20 cellular contexts compared by ENCODE assay signal in genomic region chr9:131226226-131226625, GRCh38. TPM values are rescaled to one million over a fixed set of nuclear protein-coding genes. Genes with fewer than 3 reads are reported as not detected.
DNase-seq lines count a peak whose midpoint lies in the region; ATAC-seq, FAIRE-seq and TF ChIP-seq lines count a peak whose summit lies in the region.
"Had no signal": no experiment of that assay in that cellular context is flagged by ENCODE, and none has a peak within 500 bp of the region (broad histone marks: within the 10 kb centered on the region; RNA-seq: fewer than 3 reads in every experiment).

No MANE protein-coding gene starts in this region.

- WGBS in K562 (ENCODE audit: insufficient coverage, low coverage, missing lambda C conversion rate) = 80% methylated on average over 3 of the region's 3 CpGs

- no peak overlapping the region for H3K4me3 Mint-ChIP-seq in GM23338

- peaks cover 43 to 63% (median 56%) of the 10 kb centered on the region in 10 experiments for H3K4me1 ChIP-seq in BLaER1 treated with 17β-estradiol and CSF1 and Interleukin-3, amounts not matched to agents 10 nM and 100 nM
- H3K4me1 ChIP-seq in GM23338 (ENCODE audit: insufficient read depth) = peaks cover 33% of the 10 kb centered on the region
- peaks cover 0 to 3% of the 10 kb centered on the region in 2 experiments; a peak in 2 of 5 replicates for H3K4me1 ChIP-seq in K562 (replicated peaks in 1 of 2; ENCODE audit: control insufficient read depth in 2 of 2, insufficient read depth in 2 of 2, low read length in 2 of 2)
- H3K4me1 ChIP-seq: Peyer's patch, SJCRH30 had no signal

- H3K36me3 Mint-ChIP-seq in GM23338 (ENCODE audit: low read depth) = peaks cover 25% of the 10 kb centered on the region

- H3K4me2 ChIP-seq in BLaER1 treated with 17β-estradiol and CSF1 and Interleukin-3, amounts not matched to agents 10 nM and 100 nM = peak overlapping the region; percentile 83 to 99 (median 95)
- no peak overlapping the region for H3K4me2 ChIP-seq in GM23338
- no peak overlapping the region for H3K4me2 ChIP-seq in K562 (ENCODE audit: insufficient read depth, low read length)

- H3K9me3 ChIP-seq in BLaER1 treated with 17β-estradiol and CSF1 and Interleukin-3, amounts not matched to agents 10 nM and 100 nM (replicated peaks in 1 of 11) = 0 out of 22 replicates have a peak, but pooled peaks cover 0 to under 1% (median 0%) of the 10 kb centered on the region in 11 experiments
- H3K9me3 ChIP-seq in K562 (replicated peaks; ENCODE audit: control insufficient read depth, insufficient read depth, low read depth, low read length) = no peaks in the 10 kb centered on the region
- H3K9me3 ChIP-seq: MG63, Peyer's patch, SJCRH30 had no signal

- peaks cover 0 to 10% (median 0%) of the 10 kb centered on the region in 11 experiments; a peak in 3 of 22 replicates for H4K20me1 ChIP-seq in BLaER1 treated with 17β-estradiol and CSF1 and Interleukin-3, amounts not matched to agents 10 nM and 100 nM
- H4K20me1 ChIP-seq in GM23338 (replicated peaks; ENCODE audit: insufficient read depth) (no peaks in the 10 kb centered on the region), K562 (replicated peaks; ENCODE audit: control insufficient read depth, insufficient read depth, low read length) (no peaks in the 10 kb centered on the region)

- TF ChIP-seq CTCF in GM23338 (conservative IDR thresholded peaks at IDR 0.05; ENCODE audit: low read depth in 2 of 2) = no peak
- no peak for TF ChIP-seq CTCF in K562 (IDR thresholded peaks at IDR 0.05 in 2 of 3, conservative IDR thresholded peaks at IDR 0.05 in 1 of 3; ENCODE audit: insufficient read depth in 2 of 3, low read depth in 1 of 3, low read length in 3 of 3)
- no peak for TF ChIP-seq CTCF in D721Med (IDR thresholded peaks at IDR 0.05; ENCODE audit: insufficient read depth, missing control alignments)

- intact Hi-C loops in K562 (cut with micrococcal nuclease) = no loop called here

- no peak overlapping the region for H3K4me3 ChIP-seq in BLaER1 treated with 17β-estradiol and CSF1 and Interleukin-3, amounts not matched to agents 10 nM and 100 nM
- H3K4me3 ChIP-seq in GM23338 (no peak overlapping the region), K562 (no peak overlapping the region)
- H3K4me3 ChIP-seq: MG63, Peyer's patch, SJCRH30 had no signal

- POLR2A ChIA-PET in K562 (lab: Yijun Ruan, JAX) = interaction anchor here (0.6 to 11.4 kb wide), 4 partner anchors 8 to 111 kb away, joined by 3 to 156 read pairs (median 5); no protein-coding TSS in a partner anchor

- no peak for TF ChIP-seq POLR2A in K562 (conservative IDR thresholded peaks at IDR 0.05)

- peaks cover 30% of the 10 kb centered on the region for H3K4me1 Mint-ChIP-seq in GM23338

- CTCF ChIA-PET in K562 (lab: Yijun Ruan, JAX; ENCODE audit: low intra/inter-chr PET ratio) = no interaction called here

- DNase-seq in GM23338 (ENCODE audit: low spot score) (no peak), K562 (ENCODE audit: extremely low read depth in 1 of 4, low spot score in 3 of 4) (no peak), left kidney (ENCODE audit: low read depth, low spot score) (peak; percentile 5), HTR-8/SVneo (ENCODE audit: insufficient read length, low spot score) (no peak), D721Med (ENCODE audit: insufficient read length, low spot score) (no peak)
- DNase-seq: EL, GF-D8, MG63, NCI-H1436, NCI-H187 treated with DMSO at 0.1 percent for 48 hours, NCI-H226, NCI-H510A treated with DMSO at 0.1 percent for 48 hours, NCI-H748 treated with DMSO at 0.1 percent for 48 hours, Peyer's patch, SJCRH30 had no signal

- no peaks in the 10 kb centered on the region for H3K27me3 ChIP-seq in BLaER1 treated with 17β-estradiol and CSF1 and Interleukin-3, amounts not matched to agents 10 nM and 100 nM
- H3K27me3 ChIP-seq in GM23338 (ENCODE audit: insufficient read depth) = no peaks in the 10 kb centered on the region
- H3K27me3 ChIP-seq in K562 (ENCODE audit: control insufficient read depth in 2 of 2, insufficient read depth in 2 of 2, low read length in 2 of 2) = no peaks in the 10 kb centered on the region
- H3K27me3 ChIP-seq: MG63, Peyer's patch, SJCRH30 had no signal

- peaks cover 1% of the 10 kb centered on the region for H3K27me3 Mint-ChIP-seq in GM23338 (ENCODE audit: insufficient read depth, low read depth, poor library complexity)

- BruUV-seq in K562 (replicated peaks; lab: Mats Ljungman, UMichigan) = no TSS peak

- H3K36me3 ChIP-seq in BLaER1 treated with 17β-estradiol and CSF1 and Interleukin-3, amounts not matched to agents 10 nM and 100 nM = peaks cover 18 to 60% (median 46%) of the 10 kb centered on the region in 11 experiments
- H3K36me3 ChIP-seq in GM23338 (ENCODE audit: insufficient read depth) (peaks cover under 1% of the 10 kb centered on the region; the same call in 1 of the 2 replicates), K562 (ENCODE audit: control insufficient read depth, insufficient read depth, low read length) (peaks cover 89% of the 10 kb centered on the region)

- H3K27ac ChIP-seq in BLaER1 treated with 17β-estradiol and CSF1 and Interleukin-3, amounts not matched to agents 10 nM and 100 nM = peak overlapping the region in 5 of 11 experiments; percentile 3 to 94 (median 86); a peak in 8 of 22 replicates
- H3K27ac ChIP-seq in GM23338 (ENCODE audit: low read depth) (0 out of 2 replicates have a peak overlapping the region, but pooled peaks have one; percentile 2), K562 (ENCODE audit: extremely low read depth, low read depth, low read length) (no peak overlapping the region)
- H3K27ac ChIP-seq: Peyer's patch, SJCRH30 had no signal

- no peak overlapping the region for H3K27ac Mint-ChIP-seq in GM23338

- peaks cover 6% of the 10 kb centered on the region; the same call in 1 of the 2 replicates for H3F3A ChIP-seq in GM23338 (replicated peaks; ENCODE audit: low read depth)

- no peak overlapping the region for H2AFZ ChIP-seq in GM23338
- H2AFZ ChIP-seq in K562 (ENCODE audit: low read depth, low read length) = no peak overlapping the region

- no peak for TF ChIP-seq EP300 in K562 (IDR thresholded peaks at IDR 0.05; ENCODE audit: low read length)

- no peak for ATAC-seq in GM23338
- ATAC-seq in K562 = no peak; the same call in 2 of the 3 replicates
- ATAC-seq in HG03139 (IDR thresholded peaks at IDR 0.05; ENCODE audit: unreplicated experiment) = no peak
- ATAC-seq: HCT116 had no signal

- H3K79me2 ChIP-seq in GM23338 (replicated peaks; ENCODE audit: insufficient read depth) (no peaks in the 10 kb centered on the region), K562 (ENCODE audit: control insufficient read depth, insufficient read depth, low read length) (no peaks in the 10 kb centered on the region)

- no peaks in the 10 kb centered on the region for H3K9me3 Mint-ChIP-seq in GM23338

- in situ Hi-C loops in K562 (cut with MboI) = no loop called here

- no peak for TF ChIP-seq RAD21 in K562 (CRISPR knock-in tag; conservative IDR thresholded peaks at IDR 0.05 in 1 of 2, IDR thresholded peaks at IDR 0.05 in 1 of 2)

- no peaks in the 10 kb centered on the region for H3K9me2 ChIP-seq in GM23338 (ENCODE audit: insufficient read depth)

- no peak for FAIRE-seq in K562 (lab: Jason Lieb, UNC)
- FAIRE-seq in HTR-8/SVneo (lab: Jason Lieb, UNC) = no peak
- FAIRE-seq in D721Med (lab: Jason Lieb, UNC) = no peak
- FAIRE-seq: GM19239, H1 had no signal

- H3K9me1 ChIP-seq in K562 (ENCODE audit: control insufficient read depth, insufficient read depth, low read length) = no peaks in the 10 kb centered on the region

- peak overlapping the region in 1 of 11 experiments; percentile 8; a peak in 1 of 22 replicates for H3K9ac ChIP-seq in BLaER1 treated with 17β-estradiol and CSF1 and Interleukin-3, amounts not matched to agents 10 nM and 100 nM
- H3K9ac ChIP-seq in K562 (ENCODE audit: insufficient read depth in 1 of 2, low read depth in 2 of 2, low read length in 2 of 2) = no peak overlapping the region

TF ChIP-seq in GM23338, 12 proteins besides CTCF, POLR2A, EP300 and RAD21 (continues in another document):
- TF ChIP-seq JUNB (IDR thresholded peaks at IDR 0.05; ENCODE audit: unreplicated experiment) = no peak
- no peak for TF ChIP-seq POLR2AphosphoS5 (IDR thresholded peaks at IDR 0.05; ENCODE audit: low read depth)
- TF ChIP-seq ZNF114 (CRISPR knock-in tag; IDR thresholded peaks at IDR 0.05) = no peak
- TF ChIP-seq NANOG (IDR thresholded peaks at IDR 0.05; ENCODE audit: borderline replicate concordance) = no peak
- TF ChIP-seq EZH2phosphoT487 (IDR thresholded peaks at IDR 0.05; ENCODE audit: unreplicated experiment) = no peak
- TF ChIP-seq ZNF331 (CRISPR knock-in tag; IDR thresholded peaks at IDR 0.05; ENCODE audit: low read depth) = no peak

RNA-seq across cellular contexts. Expression of gene FAM78A, which starts 50.1 kb away (rescaled TPM):
- total RNA-seq in GM23338 (2014; rRNA removed; shearing (Covaris generic)) = 2.1 and 2.2 TPM in 2 replicates
- polyA plus RNA-seq in GM23338 (2016; fragmentation: Nextera tagmentation; extraction: Ambion mirVana) = 0.57 and 0.75 TPM in 2 replicates
- 38.6 and 86.5 TPM in 2 replicates for total RNA-seq in K562 (2011; cell fraction: chromatin; rRNA removed; ENCODE audit: low replicate concordance)
- total RNA-seq in K562 (2011; cell fraction: nucleolus; rRNA removed) = 61.2 and 70.5 TPM in 2 replicates
- total RNA-seq in K562 (2011; cell fraction: nucleoplasm; rRNA removed) = 59.7 and 74.0 TPM in 2 replicates
- 55.5 and 85.8 TPM in 2 replicates for total RNA-seq in K562 (2014; rRNA removed)
- total RNA-seq in K562 (2014; rRNA removed; fragmentation: Illumina TruSeq; extraction: Trizol) = 23.7 and 28.6 TPM in 2 replicates
- total RNA-seq in K562 (2015; rRNA removed; fragmentation: Illumina TruSeq; extraction: Trizol) = 55.6 and 55.9 TPM in 2 replicates
- total RNA-seq in K562 (2021) = 103 and 105 TPM in 2 replicates
- polyA plus RNA-seq in K562 (2011; rRNA removed) = 29.9 and 50.1 TPM in 2 replicates
- 60.0 and 102 TPM in 2 replicates for polyA plus RNA-seq in K562 (2011; cell fraction: cytosol; rRNA removed)
- polyA plus RNA-seq in K562 (2011; cell fraction: nucleus; rRNA removed) = 43.9 and 60.4 TPM in 2 replicates
- polyA plus RNA-seq in K562 (2012) = 66.9 and 81.0 TPM in 2 replicates
- polyA plus RNA-seq in K562 (2014; fragmentation: Illumina TruSeq; extraction: Trizol) = 65.0 and 68.7 TPM in 2 replicates
- 1 to 10 TPM in 1 of 2 experiments, under 1 TPM in 1; 0.56 to 1.2 TPM for polyA plus RNA-seq in K562 (2014; fragmentation: Nextera tagmentation; extraction: Ambion mirVana)
- 55.2 and 59.6 TPM in 2 replicates for polyA plus RNA-seq in K562 (2014; rRNA removed)
- 23.2 and 33.4 TPM in 2 replicates for polyA minus RNA-seq in K562 (2011; rRNA and poly(A)+ RNA removed)
- polyA minus RNA-seq in K562 (2011; cell fraction: cytosol; rRNA and poly(A)+ RNA removed) = 57.5 and 69.4 TPM in 2 replicates
- polyA minus RNA-seq in K562 (2011; cell fraction: nucleus; rRNA and poly(A)+ RNA removed) = 13.3 and 20.8 TPM in 2 replicates

Comparison
In these comparisons a context has a peak if more than half of its experiments do, and no peak if none do; other contexts are left out.
1. H3K4me2 ChIP-seq: peak in BLaER1 treated with 17β-estradiol and CSF1 and Interleukin-3, amounts not matched to agents 10 nM and 100 nM (11 of 11); none in GM23338 (single experiment) and K562 (single experiment).